In genomic region chr2:113840463-113840975, GRCh38 we compare ENCODE assay signal across 22 cellular contexts. TPM values are rescaled to one million over a fixed set of nuclear protein-coding genes. Genes with fewer than 3 reads are reported as not detected.
DNase-seq lines count a peak whose midpoint lies in the region; ATAC-seq and TF ChIP-seq lines count a peak whose summit lies in the region.
"Had no signal": no experiment of that assay in that cellular context is flagged by ENCODE, and none has a peak within 500 bp of the region (broad histone marks: within the 10 kb centered on the region; RNA-seq: fewer than 3 reads in every experiment).

No MANE protein-coding gene starts in this region.

- H3K36me3 ChIP-seq in OCI-LY3 (replicated peaks; ENCODE audit: low read depth, low read length) (no peaks in the 10 kb centered on the region), iPS-20b (ENCODE audit: insufficient read depth, low read depth, low read length) (no peaks in the 10 kb centered on the region)
- H3K36me3 ChIP-seq: HAP-1, Peyer's patch, SJCRH30 had no signal

- peaks cover 4% of the 10 kb centered on the region for H3K27me3 Mint-ChIP-seq in nephron progenitor cell (ENCODE audit: low read depth, poor library complexity)
- H3K27me3 Mint-ChIP-seq: IgD-negative memory B cell had no signal

- H4K20me1 ChIP-seq in OCI-LY3 (ENCODE audit: insufficient read depth, low read length): no peaks in the 10 kb centered on the region

- peak overlapping the region; percentile 48 for H3K4me2 ChIP-seq in OCI-LY3 (ENCODE audit: low read length)

- peaks cover 12% of the 10 kb centered on the region for H3K4me1 ChIP-seq in OCI-LY3 (ENCODE audit: low read length)
- peaks cover 3% of the 10 kb centered on the region; the same call in 1 of the 2 replicates for H3K4me1 ChIP-seq in iPS-20b (ENCODE audit: insufficient read depth, low read length)
- H3K4me1 ChIP-seq: HAP-1, Peyer's patch, SJCRH30 had no signal

- H2AFZ ChIP-seq in OCI-LY3 (ENCODE audit: low read depth, low read length): peak overlapping the region; percentile 35; the same call in 1 of the 2 replicates

- ATAC-seq in esophagus mucosa: no peak

- DNase-seq in Caki2 (ENCODE audit: low read depth): peak; percentile 60
- no peak for DNase-seq in nephron progenitor cell
- DNase-seq in stimulated activated CD4-positive, alpha-beta T cell treated with anti-CD3 and anti-CD28 coated beads, Interleukin-15, amount 100 ng/mL, for 24 hours: no peak
- DNase-seq in activated CD4-positive, alpha-beta T cell treated with anti-CD3 and anti-CD28 coated beads for 48 hours: no peak
- no peak for DNase-seq in stimulated activated CD4-positive, alpha-beta T cell treated with anti-CD3 and anti-CD28 coated beads, Interleukin-12 subunit alpha, Interleukin-12 subunit beta, amount 100 ng/mL, for 4 hours
- DNase-seq: AML-193, C1 segment of cervical spinal cord, EL, MV-4-11, NCI-H1105 treated with DMSO at 0.1 percent for 48 hours, NCI-H2029 treated with DMSO at 0.1 percent for 48 hours, NCI-H226, NCI-H510A treated with DMSO at 0.1 percent for 48 hours, NCI-H748 treated with DMSO at 0.1 percent for 48 hours, Peyer's patch, SJCRH30 had no signal

- H3K9me3 ChIP-seq in OCI-LY3 (ENCODE audit: insufficient read depth, low read length) (no peaks in the 10 kb centered on the region), iPS-20b (ENCODE audit: insufficient read depth, low read depth, low read length) (no peaks in the 10 kb centered on the region)
- H3K9me3 ChIP-seq: HAP-1, Peyer's patch, SJCRH30 had no signal

- H3K9ac ChIP-seq in OCI-LY3 (ENCODE audit: low read length) (no peak overlapping the region), iPS-20b (ENCODE audit: low read depth, low read length) (0 out of 2 replicates have a peak overlapping the region, but pooled peaks have one; percentile 11)

- peaks cover 15% of the 10 kb centered on the region for H3K9me3 Mint-ChIP-seq in nephron progenitor cell

- H3K79me2 ChIP-seq in OCI-LY3 (ENCODE audit: low read length): no peaks in the 10 kb centered on the region

- no peak overlapping the region for H3K27ac ChIP-seq in OCI-LY3 (ENCODE audit: low read length)
- H3K27ac ChIP-seq in iPS-20b (ENCODE audit: low read length): no peak overlapping the region
- H3K27ac ChIP-seq: HL-60, Peyer's patch, SJCRH30 had no signal

- H3K27me3 ChIP-seq in OCI-LY3 (ENCODE audit: low read depth, low read length): no peaks in the 10 kb centered on the region
- H3K27me3 ChIP-seq in iPS-20b (ENCODE audit: insufficient read depth, low read length): no peaks in the 10 kb centered on the region
- H3K27me3 ChIP-seq: Peyer's patch had no signal

- H3K4me3 ChIP-seq in OCI-LY3 (ENCODE audit: low read length): no peak overlapping the region
- no peak overlapping the region for H3K4me3 ChIP-seq in iPS-20b (ENCODE audit: low read length)
- H3K4me3 ChIP-seq: HAP-1, Peyer's patch, SJCRH30 had no signal

- peaks cover 12% of the 10 kb centered on the region for H3K36me3 Mint-ChIP-seq in nephron progenitor cell (ENCODE audit: low read depth)

- H3K4me1 Mint-ChIP-seq in nephron progenitor cell: peaks cover 33% of the 10 kb centered on the region

- H3K4me3 Mint-ChIP-seq in nephron progenitor cell: no peak overlapping the region
- H3K4me3 Mint-ChIP-seq: IgD-negative memory B cell had no signal

- no peak for TF ChIP-seq CTCF in OCI-LY3 (IDR thresholded peaks at IDR 0.05; ENCODE audit: low read depth, low read length)
- TF ChIP-seq CTCF in nephron progenitor cell (IDR thresholded peaks at IDR 0.05): no peak

- H3K27ac Mint-ChIP-seq in nephron progenitor cell: peak overlapping the region; percentile 81
- H3K27ac Mint-ChIP-seq: IgD-negative memory B cell had no signal

- in situ Hi-C loops in Caki2 (cut with HindIII; ENCODE audit: low pct_unique_long_range_greater_than_20kb, low sequenced_read_pairs): no loop called here

RNA-seq across cellular contexts. Expression of gene ACTR3, which starts 49.4 kb away (rescaled TPM):
- total RNA-seq in Caki2 (2014; rRNA removed; shearing (Covaris generic); ENCODE audit: low replicate concordance): 381 and 425 TPM in 2 replicates
- 295 TPM for total RNA-seq in esophagus mucosa
